In the genomic region with DNA sequence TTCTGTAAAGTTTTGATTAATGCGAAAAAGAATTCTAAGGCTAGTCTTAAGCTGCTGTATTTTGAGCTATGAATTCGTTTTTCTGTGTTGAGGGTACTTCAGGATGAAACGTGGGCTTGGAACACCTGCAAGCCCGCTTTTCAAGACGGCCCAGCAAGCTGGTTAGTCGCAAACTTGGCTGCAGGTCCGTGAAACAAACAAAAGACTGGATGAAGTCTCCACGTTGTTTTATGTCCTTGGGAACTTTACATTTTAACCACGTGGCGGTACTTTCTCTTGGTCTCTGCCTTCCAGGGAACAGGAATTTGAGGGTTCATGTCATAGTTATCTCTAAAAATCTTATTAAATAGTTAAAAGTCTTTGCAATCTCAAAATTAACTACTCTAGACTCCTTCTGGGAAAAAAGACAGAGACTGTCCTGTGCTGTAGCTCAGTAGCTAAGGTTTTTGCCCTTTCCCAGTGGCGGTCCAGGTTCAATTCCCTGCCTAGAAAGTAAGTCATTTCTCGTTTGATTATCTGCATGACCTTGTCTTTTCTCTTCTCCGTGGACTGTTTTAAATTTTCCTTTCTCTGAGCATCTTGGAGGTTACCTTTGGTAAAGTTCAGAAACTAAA, we compare ENCODE assay signal across 20 cellular contexts. TPM values are rescaled to one million over a fixed set of nuclear protein-coding genes. Genes with fewer than 3 reads are reported as not detected.
"Had no signal": no experiment of that assay in that cellular context is flagged by ENCODE, and none has a peak within 500 bp of the region (broad histone marks: within the 10 kb centered on the region; RNA-seq: fewer than 3 reads in every experiment).

No MANE protein-coding gene starts in this region.

- H3K27ac ChIP-seq: ascending aorta had no signal

- H3K27me3 ChIP-seq: ascending aorta had no signal

- H3K4me1 ChIP-seq: ascending aorta had no signal

- H3K4me3 ChIP-seq: ascending aorta had no signal

- H3K36me3 ChIP-seq: ascending aorta had no signal

- ATAC-seq: activated CD8-positive, alpha-beta memory T cell treated with anti-CD3 and anti-CD28 coated beads, Interleukin-2, amount 10 ng/mL, durations not matched to agents 7 days and 5 days; activated naive CD4-positive, alpha-beta T cell treated with anti-CD3 and anti-CD28 coated beads, Interleukin-2, amount 50 U/mL, for 72 hours; activated naive CD8-positive, alpha-beta T cell treated with anti-CD3 and anti-CD28 coated beads, Interleukin-2, amount 50 U/mL, for 24 hours; PC-3 had no signal

- H3K9me3 ChIP-seq: ascending aorta had no signal

- DNase-seq: activated CD4-positive, alpha-beta T cell treated with anti-CD3 and anti-CD28 coated beads, Interleukin-2, amount 50 U/mL, for 4 hours; activated CD4-positive, CD25-positive, alpha-beta regulatory T cell; activated CD8-positive, alpha-beta memory T cell treated with anti-CD3 and anti-CD28 coated beads, Interleukin-2, amount 10 ng/mL, durations not matched to agents 7 days and 5 days; activated effector memory CD4-positive, alpha-beta T cell treated with anti-CD3 and anti-CD28 coated beads, Interleukin-2, amount 50 U/mL, for 16 hours; activated naive CD4-positive, alpha-beta T cell treated with Interleukin-2 at 50 U/mL for 16 hours; activated naive CD8-positive, alpha-beta T cell treated with anti-CD3 and anti-CD28 coated beads, Interleukin-2, amount 50 U/mL, for 24 hours; activated T-cell treated with anti-CD3 and anti-CD28 coated beads, Interleukin-2, amount 50 U/mL, for 24 hours; amniotic stem cell; Karpas-422; NCI-H1105 treated with DMSO at 0.1 percent for 48 hours; NCI-H1436 treated with DMSO at 0.1 percent for 48 hours; NCI-H187; NCI-H2081; NCI-H446; PC-3; SHP77 treated with DMSO at 0.1 percent for 48 hours; T-helper 2 cell; T1000 had no signal

RNA-seq across cellular contexts. Expression of a gene that starts 21.0 kb away (rescaled TPM):
- total RNA-seq: activated CD8-positive, alpha-beta memory T cell treated with anti-CD3 and anti-CD28 coated beads, Interleukin-2, amount 10 ng/mL, durations not matched to agents 7 days and 5 days; activated naive CD4-positive, alpha-beta T cell treated with anti-CD3 and anti-CD28 coated beads, Interleukin-2, amount 50 U/mL, for 72 hours had no signal
